Comparison of ENCODE assay signal across 8 cellular contexts in genomic region chr4:94758141-94758699, GRCh38. TPM values are rescaled to one million over a fixed set of nuclear protein-coding genes. Genes with fewer than 3 reads are reported as not detected.
A peak's percentile ranks its signal among the peaks of the same experiment; 100 is the strongest.
DNase-seq lines count a peak whose midpoint lies in the region; ATAC-seq and TF ChIP-seq lines count a peak whose summit lies in the region.

No MANE protein-coding gene starts in this region.

- H3K36me3 ChIP-seq in adipocyte (ENCODE audit: control insufficient read depth, insufficient read depth, low read length, severe bottlenecking) (no peaks in the 10 kb centered on the region), iPS DF 6.9 (ENCODE audit: control insufficient read depth, insufficient read depth, low read length) (no peaks in the 10 kb centered on the region; the same call in 1 of the 2 replicates), gastrocnemius medialis (no peaks in the 10 kb centered on the region)

- WGBS in iPS DF 6.9 (ENCODE audit: insufficient coverage, insufficient read length): no CpG with 5 or more reads among the region's 69 CpGs

- H3K4me1 ChIP-seq in adipocyte (ENCODE audit: control insufficient read depth, insufficient read depth, low read length) (peaks cover 7% of the 10 kb centered on the region), iPS DF 6.9 (ENCODE audit: control insufficient read depth, insufficient read depth, low read length) (no peaks in the 10 kb centered on the region), gastrocnemius medialis (peaks cover 0 to 12% of the 10 kb centered on the region in 2 donors)

- intact Hi-C loops in gastrocnemius medialis (cut with DNase I; ENCODE audit: low total_unique reads): no loop called here

- no peak for TF ChIP-seq POLR2A in gastrocnemius medialis (IDR thresholded peaks at IDR 0.05)

- peak overlapping the region; percentile 65 for H3K4me3 ChIP-seq in AG10803 (ENCODE audit: low read length)
- peak overlapping the region; percentile 92 for H3K4me3 ChIP-seq in adipocyte (ENCODE audit: low read length)
- H3K4me3 ChIP-seq in iPS DF 6.9 (ENCODE audit: low read length): peak overlapping the region; percentile 62; the same call in 1 of the 2 replicates
- peak overlapping the region; percentile 53 to 65 (median 58) for H3K4me3 ChIP-seq in gastrocnemius medialis

- H3K27me3 ChIP-seq in adipocyte (replicated peaks; ENCODE audit: control insufficient read depth, insufficient read depth, low read length) (no peaks in the 10 kb centered on the region), iPS DF 6.9 (ENCODE audit: control insufficient read depth, insufficient read depth, low read length) (peaks cover 9% of the 10 kb centered on the region; the same call in 1 of the 2 replicates), gastrocnemius medialis (peaks cover 0 to 16% (median 3%) of the 10 kb centered on the region in 3 donors)

- TF ChIP-seq CTCF in AG10803 (conservative IDR thresholded peaks at IDR 0.05; ENCODE audit: low read length) (no peak), gastrocnemius medialis (IDR thresholded peaks at IDR 0.05 in 4 of 5, conservative IDR thresholded peaks at IDR 0.05 in 1 of 5) (no peak)

- H3K9me3 ChIP-seq in adipocyte (ENCODE audit: control insufficient read depth, low read length): no peaks in the 10 kb centered on the region
- H3K9me3 ChIP-seq in iPS DF 6.9 (ENCODE audit: control insufficient read depth, insufficient read depth, low read length): no peaks in the 10 kb centered on the region
- H3K9me3 ChIP-seq in gastrocnemius medialis: no peaks in the 10 kb centered on the region

- H3K27ac ChIP-seq in iPS DF 6.9 (ENCODE audit: low read length): no peak overlapping the region
- H3K27ac ChIP-seq in gastrocnemius medialis: no peak overlapping the region

- H3K9ac ChIP-seq in adipocyte (ENCODE audit: low read length): peak overlapping the region; percentile 87

- DNase-seq in AG10803 (ENCODE audit: low read depth): peak; percentile 43
- DNase-seq in adipocyte (ENCODE audit: low read depth): peak; percentile 72
- no peak for DNase-seq in iPS DF 6.9 (ENCODE audit: low read depth, low spot score)
- DNase-seq in gastrocnemius medialis: no peak
- no peak for DNase-seq in G401 (ENCODE audit: low spot score)
- DNase-seq in mesenteric fat pad (ENCODE audit: low spot score): no peak
- no peak for DNase-seq in pons (ENCODE audit: low spot score)

- ATAC-seq in HG02642 (IDR thresholded peaks at IDR 0.05; ENCODE audit: poor library complexity, unreplicated experiment) (peak; percentile 42), gastrocnemius medialis (peak; percentile 33 to 64)

- in situ Hi-C loops in gastrocnemius medialis (cut with MboI; ENCODE audit: low sequenced_read_pairs in 4 of 4): no loop called here
- in situ Hi-C loops in G401 (cut with HindIII; ENCODE audit: low sequenced_read_pairs): no loop called here

RNA-seq across cellular contexts. Expression of gene BMPR1B, which starts 0.5 kb away (rescaled TPM):
- total RNA-seq in gastrocnemius medialis (1 to 10 TPM in 3 of 4 donors, under 1 TPM in 1; 0.92 to 6.9 (median 1.7) TPM), mesenteric fat pad (0.45 TPM)
- not detected in 2 replicates for total RNA-seq in G401 (2014; rRNA removed; shearing (Covaris generic))

Comparison
In these comparisons a context has a peak if more than half of its experiments do, and no peak if none do; other contexts are left out.
1. DNase-seq: peak in AG10803 (single experiment) and adipocyte (single experiment); none in iPS DF 6.9 (single experiment), gastrocnemius medialis (0 of 2), G401 (single experiment), mesenteric fat pad (single experiment) and pons (single experiment).
2. Peak in every context shown above with its lines, with median percentiles within 50 percentile points of each other: H3K4me3 ChIP-seq.